In the genomic region with DNA sequence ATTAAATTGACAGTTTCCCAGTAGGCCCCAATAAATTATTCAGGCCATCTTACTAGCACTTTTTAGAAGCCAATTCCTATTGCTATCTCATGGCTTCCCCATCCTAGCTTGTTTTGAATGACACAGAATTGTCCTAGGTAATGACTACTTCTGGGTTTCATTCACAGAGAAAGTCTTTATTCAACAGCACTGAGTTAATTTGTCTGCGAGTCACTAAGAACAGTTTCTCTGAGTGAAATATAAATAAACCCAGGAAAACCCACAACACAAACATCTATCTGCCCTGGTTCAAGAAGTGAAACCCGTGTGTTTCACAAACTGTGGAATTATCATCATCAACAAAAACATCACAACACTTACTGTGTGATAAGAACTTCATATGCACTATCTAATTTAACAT, we compare ENCODE assay signal across 28 cellular contexts.
"Had no signal": no experiment of that assay in that cellular context is flagged by ENCODE, and none has a peak within 500 bp of the region (broad histone marks: within the 10 kb centered on the region; RNA-seq: fewer than 3 reads in every experiment).

No MANE protein-coding gene starts in this region.

- DNase-seq: heart right ventricle; kidney glomerular epithelial cell; left cardiac atrium; left lung; lower lobe of right lung; mammary epithelial cell; naive B cell; natural killer cell; nephron progenitor cell; ovary; right lobe of liver; stimulated activated CD4-positive, alpha-beta T cell treated with anti-CD3 and anti-CD28 coated beads, Interleukin-12 subunit alpha, Interleukin-12 subunit beta, amount 100 ng/mL, for 4 hours; stimulated activated CD4-positive, alpha-beta T cell treated with anti-CD3 and anti-CD28 coated beads, Interleukin-15, amount 100 ng/mL, for 24 hours; stimulated activated CD4-positive, alpha-beta T cell treated with anti-CD3 and anti-CD28 coated beads, Interleukin-2, amount 100 ng/mL, for 24 hours; stimulated activated CD4-positive, alpha-beta T cell treated with anti-CD3 and anti-CD28 coated beads, Interleukin-4, amount 100 ng/mL, for 1 hour; stimulated activated naive B cell treated with anti-CD40 and anti-IgM and Interleukin-4, amounts not matched to agents 10 μg/mL and 1 μg/mL and 100 μg/mL, for 72 hours; stimulated activated naive CD8-positive, alpha-beta T cell treated with anti-CD3 and anti-CD28 coated beads, Interleukin-15, Interleukin-2, amounts not matched to agents 100 U/mL and 50 U/mL, for 24 hours; stomach; tibial artery; trophoblast cell; upper lobe of right lung had no signal

- H3K4me3 ChIP-seq: heart right ventricle, hepatocyte, left lung, lower lobe of right lung, neural progenitor cell, ovary, right atrium auricular region, right lobe of liver, stomach, suprapubic skin, thoracic aorta, tibial artery, upper lobe of right lung had no signal

- H3K27ac ChIP-seq: heart right ventricle, hepatocyte, left lung, lower lobe of right lung, neural progenitor cell, ovary, right atrium auricular region, right lobe of liver, stomach, suprapubic skin, thoracic aorta, tibial artery, upper lobe of right lung had no signal

- H3K9ac ChIP-seq: neural progenitor cell had no signal

- FAIRE-seq: keratinocyte, urothelium cell line had no signal

- H2AFZ ChIP-seq: hepatocyte, neural progenitor cell had no signal

- H3K4me2 ChIP-seq: hepatocyte, neural progenitor cell had no signal

- H3K4me1 ChIP-seq: heart right ventricle, left lung, lower lobe of right lung, neural progenitor cell, right atrium auricular region, right lobe of liver, stomach, suprapubic skin, tibial artery, upper lobe of right lung had no signal

- H3K27me3 ChIP-seq: heart right ventricle, hepatocyte, left lung, neural progenitor cell, ovary, right atrium auricular region, right lobe of liver, stomach, suprapubic skin, tibial artery, upper lobe of right lung had no signal

- ATAC-seq: heart right ventricle; left cardiac atrium; left lung; lower lobe of right lung; natural killer cell; right lobe of liver; stimulated activated naive B cell treated with anti-CD40 and anti-IgM and Interleukin-4, amounts not matched to agents 10 μg/mL and 1 μg/mL and 100 μg/mL, for 72 hours; stimulated activated naive CD8-positive, alpha-beta T cell treated with anti-CD3 and anti-CD28 coated beads, Interleukin-15, Interleukin-2, amounts not matched to agents 100 U/mL and 50 U/mL, for 24 hours; upper lobe of right lung had no signal

- H3K9me3 ChIP-seq: heart right ventricle, left lung, lower lobe of right lung, ovary, right atrium auricular region, right lobe of liver, stomach, suprapubic skin, thoracic aorta, tibial artery, upper lobe of right lung had no signal

- H3K36me3 ChIP-seq: heart right ventricle, left lung, lower lobe of right lung, neural progenitor cell, ovary, right atrium auricular region, right lobe of liver, stomach, suprapubic skin, thoracic aorta, tibial artery, upper lobe of right lung had no signal

- H3K79me2 ChIP-seq: hepatocyte had no signal
